ENCODE assay signal across 26 cellular contexts in the genomic region with DNA sequence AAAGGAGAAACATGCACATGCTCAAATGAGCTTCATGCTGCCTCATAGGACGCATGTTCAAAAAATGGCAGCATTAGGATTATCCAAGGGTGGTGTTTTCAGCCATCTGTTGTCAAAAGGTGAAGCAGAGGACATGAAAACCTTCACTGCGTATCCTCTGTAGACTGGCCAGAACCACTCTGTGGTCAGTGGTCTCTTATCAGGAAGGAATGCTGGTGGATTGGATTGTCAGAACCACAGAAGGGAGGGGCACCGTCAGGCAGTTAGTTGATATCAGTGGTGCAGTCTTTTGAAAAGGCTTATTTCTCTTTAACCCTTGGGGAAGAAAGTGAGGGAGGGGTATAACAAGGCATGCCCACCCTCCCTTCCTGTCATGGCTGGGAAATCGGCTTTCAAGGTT.
"Had no signal": no experiment of that assay in that cellular context is flagged by ENCODE, and none has a peak within 500 bp of the region (broad histone marks: within the 10 kb centered on the region; RNA-seq: fewer than 3 reads in every experiment).

No MANE protein-coding gene starts in this region.

- H3K4me1 Mint-ChIP-seq: activated T-helper 17 cell treated with anti-CD3 and anti-CD28 coated beads, Interleukin-2, amount 50 U/mL, for 72 hours; T-cell had no signal

- H3K4me2 ChIP-seq: smooth muscle cell had no signal

- H3K36me3 ChIP-seq: adrenal gland, upper lobe of left lung, WERI-Rb-1 had no signal

- DNase-seq: activated CD8-positive, alpha-beta memory T cell treated with anti-CD3 and anti-CD28 coated beads for 24 hours; activated CD8-positive, alpha-beta memory T cell treated with anti-CD3 and anti-CD28 coated beads, Interleukin-2, amount 50 U/mL, for 4 hours; activated naive CD4-positive, alpha-beta T cell; activated T-cell treated with anti-CD3 and anti-CD28 coated beads, Interleukin-2, amount 50 U/mL, for 24 hours; adrenal gland; body of pancreas; caudate nucleus; dermis blood vessel endothelial cell; effector CD8-positive, alpha-beta T cell; erythroblast; foreskin melanocyte; hippocampal formation; left ventricle myocardium superior; mammary epithelial cell; nephron progenitor cell; occipital lobe; stimulated activated CD4-positive, alpha-beta T cell treated with anti-CD3 and anti-CD28 coated beads, Interleukin-4, amount 100 ng/mL, for 1 hour; stimulated activated naive CD4-positive, alpha-beta T cell treated with Interleukin-2 at 50 U/mL for 16 hours; T-cell; upper lobe of left lung; WERI-Rb-1 had no signal

- FAIRE-seq: islet of Langerhans had no signal

- H3K36me3 Mint-ChIP-seq: activated naive CD8-positive, alpha-beta T cell; T-cell had no signal

- H3K4me1 ChIP-seq: adrenal gland, body of pancreas, upper lobe of left lung had no signal

- H3K27ac Mint-ChIP-seq: activated naive CD8-positive, alpha-beta T cell; activated T-cell treated with anti-CD3 and anti-CD28 coated beads, Interleukin-2, amount 50 U/mL, for 24 hours; activated T-helper 17 cell treated with anti-CD3 and anti-CD28 coated beads, Interleukin-2, amount 50 U/mL, for 72 hours; nephron progenitor cell; T-cell; T-helper 2 cell treated with Interferon-gamma antibody and Interleukin-4, amounts not matched to agents 5 μg/mL and 100 μg/mL, for 36 hours had no signal

- H3K27me3 ChIP-seq: adrenal gland, body of pancreas, upper lobe of left lung had no signal

- H3K27me3 Mint-ChIP-seq: activated naive CD8-positive, alpha-beta T cell; activated T-cell treated with anti-CD3 and anti-CD28 coated beads, Interleukin-2, amount 50 U/mL, for 24 hours; activated T-helper 17 cell treated with anti-CD3 and anti-CD28 coated beads, Interleukin-2, amount 50 U/mL, for 72 hours; T-cell had no signal

- H3K27ac ChIP-seq: adrenal gland, body of pancreas, upper lobe of left lung, WERI-Rb-1 had no signal

- H3K4me3 ChIP-seq: adrenal gland, body of pancreas, smooth muscle cell, upper lobe of left lung had no signal

- H3K4me3 Mint-ChIP-seq: activated naive CD8-positive, alpha-beta T cell; activated T-cell treated with anti-CD3 and anti-CD28 coated beads, Interleukin-2, amount 50 U/mL, for 24 hours; activated T-helper 17 cell treated with anti-CD3 and anti-CD28 coated beads, Interleukin-2, amount 50 U/mL, for 72 hours; nephron progenitor cell; T-cell; T-helper 2 cell treated with Interferon-gamma antibody and Interleukin-4, amounts not matched to agents 5 μg/mL and 100 μg/mL, for 36 hours had no signal

- H3K9me3 ChIP-seq: adrenal gland, body of pancreas, upper lobe of left lung had no signal

- H3K9me3 Mint-ChIP-seq: nephron progenitor cell had no signal
